ENCODE assay signal across 1 cellular context in the genomic region with DNA sequence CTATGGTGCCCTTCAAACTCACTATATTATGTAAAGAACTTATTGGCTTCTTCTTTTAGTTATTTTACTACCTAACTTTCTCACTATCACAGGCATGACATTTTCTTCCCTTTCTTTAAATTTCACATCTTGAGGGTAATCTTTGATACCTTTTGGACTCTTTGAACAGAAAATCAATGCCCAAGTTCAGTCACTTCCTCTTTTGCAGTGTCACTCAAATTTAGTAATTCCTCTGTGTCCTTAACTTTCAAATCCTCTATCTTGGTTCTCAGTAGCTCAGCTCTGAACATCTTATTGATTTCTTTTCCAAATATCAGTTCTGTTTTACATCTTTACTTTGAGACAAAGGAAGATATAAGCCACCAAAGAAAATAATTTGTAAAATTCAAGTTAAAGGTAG.
TF ChIP-seq lines count a peak whose summit lies in the region.

No MANE protein-coding gene starts in this region.

TF ChIP-seq in GM23338, 12 proteins besides CTCF, POLR2A, EP300 and RAD21 (continued from another document):
- TF ChIP-seq, protein P1, sequence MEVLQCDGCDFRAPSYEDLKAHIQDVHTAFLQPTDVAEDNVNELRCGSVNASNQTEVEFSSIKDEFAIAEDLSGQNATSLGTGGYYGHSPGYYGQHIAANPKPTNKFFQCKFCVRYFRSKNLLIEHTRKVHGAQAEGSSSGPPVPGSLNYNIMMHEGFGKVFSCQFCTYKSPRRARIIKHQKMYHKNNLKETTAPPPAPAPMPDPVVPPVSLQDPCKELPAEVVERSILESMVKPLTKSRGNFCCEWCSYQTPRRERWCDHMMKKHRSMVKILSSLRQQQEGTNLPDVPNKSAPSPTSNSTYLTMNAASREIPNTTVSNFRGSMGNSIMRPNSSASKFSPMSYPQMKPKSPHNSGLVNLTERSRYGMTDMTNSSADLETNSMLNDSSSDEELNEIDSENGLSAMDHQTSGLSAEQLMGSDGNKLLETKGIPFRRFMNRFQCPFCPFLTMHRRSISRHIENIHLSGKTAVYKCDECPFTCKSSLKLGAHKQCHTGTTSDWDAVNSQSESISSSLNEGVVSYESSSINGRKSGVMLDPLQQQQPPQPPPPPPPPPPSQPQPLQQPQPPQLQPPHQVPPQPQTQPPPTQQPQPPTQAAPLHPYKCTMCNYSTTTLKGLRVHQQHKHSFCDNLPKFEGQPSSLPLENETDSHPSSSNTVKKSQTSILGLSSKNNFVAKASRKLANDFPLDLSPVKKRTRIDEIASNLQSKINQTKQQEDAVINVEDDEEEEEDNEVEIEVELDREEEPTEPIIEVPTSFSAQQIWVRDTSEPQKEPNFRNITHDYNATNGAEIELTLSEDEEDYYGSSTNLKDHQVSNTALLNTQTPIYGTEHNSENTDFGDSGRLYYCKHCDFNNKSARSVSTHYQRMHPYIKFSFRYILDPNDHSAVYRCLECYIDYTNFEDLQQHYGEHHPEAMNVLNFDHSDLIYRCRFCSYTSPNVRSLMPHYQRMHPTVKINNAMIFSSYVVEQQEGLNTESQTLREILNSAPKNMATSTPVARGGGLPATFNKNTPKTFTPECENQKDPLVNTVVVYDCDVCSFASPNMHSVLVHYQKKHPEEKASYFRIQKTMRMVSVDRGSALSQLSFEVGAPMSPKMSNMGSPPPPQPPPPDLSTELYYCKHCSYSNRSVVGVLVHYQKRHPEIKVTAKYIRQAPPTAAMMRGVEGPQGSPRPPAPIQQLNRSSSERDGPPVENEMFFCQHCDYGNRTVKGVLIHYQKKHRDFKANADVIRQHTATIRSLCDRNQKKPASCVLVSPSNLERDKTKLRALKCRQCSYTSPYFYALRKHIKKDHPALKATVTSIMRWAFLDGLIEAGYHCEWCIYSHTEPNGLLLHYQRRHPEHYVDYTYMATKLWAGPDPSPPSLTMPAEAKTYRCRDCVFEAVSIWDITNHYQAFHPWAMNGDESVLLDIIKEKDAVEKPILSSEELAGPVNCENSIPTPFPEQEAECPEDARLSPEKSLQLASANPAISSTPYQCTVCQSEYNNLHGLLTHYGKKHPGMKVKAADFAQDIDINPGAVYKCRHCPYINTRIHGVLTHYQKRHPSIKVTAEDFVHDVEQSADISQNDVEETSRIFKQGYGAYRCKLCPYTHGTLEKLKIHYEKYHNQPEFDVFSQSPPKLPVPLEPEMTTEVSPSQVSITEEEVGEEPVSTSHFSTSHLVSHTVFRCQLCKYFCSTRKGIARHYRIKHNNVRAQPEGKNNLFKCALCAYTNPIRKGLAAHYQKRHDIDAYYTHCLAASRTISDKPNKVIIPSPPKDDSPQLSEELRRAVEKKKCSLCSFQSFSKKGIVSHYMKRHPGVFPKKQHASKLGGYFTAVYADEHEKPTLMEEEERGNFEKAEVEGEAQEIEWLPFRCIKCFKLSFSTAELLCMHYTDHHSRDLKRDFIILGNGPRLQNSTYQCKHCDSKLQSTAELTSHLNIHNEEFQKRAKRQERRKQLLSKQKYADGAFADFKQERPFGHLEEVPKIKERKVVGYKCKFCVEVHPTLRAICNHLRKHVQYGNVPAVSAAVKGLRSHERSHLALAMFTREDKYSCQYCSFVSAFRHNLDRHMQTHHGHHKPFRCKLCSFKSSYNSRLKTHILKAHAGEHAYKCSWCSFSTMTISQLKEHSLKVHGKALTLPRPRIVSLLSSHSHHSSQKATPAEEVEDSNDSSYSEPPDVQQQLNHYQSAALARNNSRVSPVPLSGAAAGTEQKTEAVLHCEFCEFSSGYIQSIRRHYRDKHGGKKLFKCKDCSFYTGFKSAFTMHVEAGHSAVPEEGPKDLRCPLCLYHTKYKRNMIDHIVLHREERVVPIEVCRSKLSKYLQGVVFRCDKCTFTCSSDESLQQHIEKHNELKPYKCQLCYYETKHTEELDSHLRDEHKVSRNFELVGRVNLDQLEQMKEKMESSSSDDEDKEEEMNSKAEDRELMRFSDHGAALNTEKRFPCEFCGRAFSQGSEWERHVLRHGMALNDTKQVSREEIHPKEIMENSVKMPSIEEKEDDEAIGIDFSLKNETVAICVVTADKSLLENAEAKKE (CRISPR knock-in tag; IDR thresholded peaks at IDR 0.05) = no peak
- TF ChIP-seq EZH2phosphoT487 (IDR thresholded peaks at IDR 0.05; ENCODE audit: unreplicated experiment) = no peak
TF ChIP-seq in GM23338: peak in this region for 0.
